ENCODE assay signal across 26 cellular contexts in the genomic region with DNA sequence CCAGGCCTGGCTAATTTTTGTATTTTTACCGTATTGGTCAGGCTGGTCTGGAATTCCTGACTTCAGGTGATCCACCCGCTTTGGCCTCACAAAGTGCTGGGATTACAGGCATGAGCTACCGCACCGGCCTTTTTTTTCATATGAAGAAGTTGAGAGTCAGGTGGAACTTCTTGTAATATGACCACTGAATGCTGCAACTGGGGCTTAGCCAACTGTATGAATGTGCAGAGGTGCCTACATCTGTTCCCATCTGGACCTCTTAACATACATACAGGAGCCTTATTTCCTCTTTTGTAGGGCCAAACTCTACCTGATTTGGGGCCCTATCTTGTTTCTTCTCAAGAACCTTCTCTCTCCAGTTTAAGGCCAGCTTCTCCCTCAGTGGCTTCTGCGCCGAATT.
"Had no signal": no experiment of that assay in that cellular context is flagged by ENCODE, and none has a peak within 500 bp of the region (broad histone marks: within the 10 kb centered on the region; RNA-seq: fewer than 3 reads in every experiment).

No MANE protein-coding gene starts in this region.

- DNase-seq: activated CD4-positive, alpha-beta T cell treated with anti-CD3 and anti-CD28 coated beads for 4 hours; activated CD8-positive, alpha-beta memory T cell treated with anti-CD3 and anti-CD28 coated beads, Interleukin-2, amount 50 U/mL, for 4 hours; activated CD8-positive, alpha-beta T cell treated with anti-CD3 and anti-CD28 coated beads for 36 hours; activated gamma-delta T cell treated with Interleukin-2 at 50 U/mL for 16 hours; activated naive CD4-positive, alpha-beta T cell treated with anti-CD3 and anti-CD28 coated beads, Interleukin-2, amount 10 ng/mL, durations not matched to agents 7 days and 5 days; activated naive CD8-positive, alpha-beta T cell treated with anti-CD3 and anti-CD28 coated beads for 36 hours; activated T-cell treated with anti-CD3 and anti-CD28 coated beads, Interleukin-2, amount 50 U/mL, for 72 hours; aorta; central memory CD4-positive, alpha-beta T cell; cortex of kidney; NCI-H1048; NCI-H1417; NCI-H1930; NCI-H345; NCI-H510A; NCI-H526 treated with DMSO at 0.1 percent for 48 hours; NCI-H82; Peyer's patch; Right ventricle myocardium superior; SJCRH30; SK-N-SH had no signal

- H3K4me1 ChIP-seq: Peyer's patch, SJCRH30 had no signal

- ATAC-seq: activated CD4-positive, CD25-positive, alpha-beta regulatory T cell treated with anti-CD3 and anti-CD28 coated beads, Interleukin-2, amount 50 U/mL, for 24 hours; activated CD8-positive, alpha-beta T cell treated with anti-CD3 and anti-CD28 coated beads for 36 hours; activated T-cell treated with anti-CD3 and anti-CD28 coated beads, Interleukin-2, amount 50 U/mL, for 72 hours had no signal

- H3K36me3 ChIP-seq: Peyer's patch, SJCRH30 had no signal

- H3K27me3 ChIP-seq: Peyer's patch, SJCRH30 had no signal

- H3K9ac ChIP-seq: SK-N-SH had no signal

- H3K9me3 Mint-ChIP-seq: activated CD8-positive, alpha-beta T cell treated with anti-CD3 and anti-CD28 coated beads for 36 hours; activated naive CD4-positive, alpha-beta T cell treated with anti-CD3 and anti-CD28 coated beads, Interleukin-2, amount 10 ng/mL, durations not matched to agents 7 days and 5 days; activated naive CD8-positive, alpha-beta T cell treated with anti-CD3 and anti-CD28 coated beads for 36 hours; activated T-cell treated with anti-CD3 and anti-CD28 coated beads, Interleukin-2, amount 50 U/mL, for 72 hours; activated T-helper 2 cell treated with anti-CD3 and anti-CD28 coated beads, Interferon-gamma antibody, Interleukin-2, Interleukin-4, amounts not matched to agents 10 μg/mL and 5 μg/mL and 100 μg/mL, durations not matched to agents 14 hours and 24 hours and 36 hours; T-helper 1 cell treated with Interleukin-12 subunit alpha and Interleukin-12 subunit beta and Interleukin-4 antibody, amounts not matched to agents 30 μg/mL and 1 μg/mL, for 36 hours had no signal

- H3K4me3 Mint-ChIP-seq: activated CD8-positive, alpha-beta T cell treated with anti-CD3 and anti-CD28 coated beads for 36 hours; activated naive CD4-positive, alpha-beta T cell treated with anti-CD3 and anti-CD28 coated beads, Interleukin-2, amount 10 ng/mL, durations not matched to agents 7 days and 5 days; activated naive CD8-positive, alpha-beta T cell treated with anti-CD3 and anti-CD28 coated beads for 36 hours; activated T-cell treated with anti-CD3 and anti-CD28 coated beads, Interleukin-2, amount 50 U/mL, for 72 hours; T-helper 1 cell treated with Interleukin-12 subunit alpha and Interleukin-12 subunit beta and Interleukin-4 antibody, amounts not matched to agents 30 μg/mL and 1 μg/mL, for 36 hours had no signal

- H3K27ac ChIP-seq: Peyer's patch, RWPE1, SJCRH30 had no signal

- H3K27ac Mint-ChIP-seq: activated CD8-positive, alpha-beta T cell treated with anti-CD3 and anti-CD28 coated beads for 36 hours; activated naive CD4-positive, alpha-beta T cell treated with anti-CD3 and anti-CD28 coated beads, Interleukin-2, amount 10 ng/mL, durations not matched to agents 7 days and 5 days; activated naive CD8-positive, alpha-beta T cell treated with anti-CD3 and anti-CD28 coated beads for 36 hours; activated T-cell treated with anti-CD3 and anti-CD28 coated beads, Interleukin-2, amount 50 U/mL, for 72 hours; activated T-helper 2 cell treated with anti-CD3 and anti-CD28 coated beads, Interferon-gamma antibody, Interleukin-2, Interleukin-4, amounts not matched to agents 10 μg/mL and 5 μg/mL and 100 μg/mL, durations not matched to agents 14 hours and 24 hours and 36 hours; T-helper 1 cell treated with Interleukin-12 subunit alpha and Interleukin-12 subunit beta and Interleukin-4 antibody, amounts not matched to agents 30 μg/mL and 1 μg/mL, for 36 hours had no signal

- FAIRE-seq: bronchial epithelial cell had no signal

- H3K4me2 ChIP-seq: SK-N-SH had no signal

- H3K4me3 ChIP-seq: Peyer's patch, SJCRH30 had no signal

- H3K9me3 ChIP-seq: Peyer's patch, SJCRH30, SK-N-SH had no signal

- H3K4me1 Mint-ChIP-seq: activated naive CD4-positive, alpha-beta T cell treated with anti-CD3 and anti-CD28 coated beads, Interleukin-2, amount 10 ng/mL, durations not matched to agents 7 days and 5 days; activated naive CD8-positive, alpha-beta T cell treated with anti-CD3 and anti-CD28 coated beads for 36 hours had no signal
